ENCODE assay signal across 2 cellular contexts in genomic region chr2:29254-29653, GRCh38.
TF ChIP-seq lines count a peak whose summit lies in the region.

No MANE protein-coding gene starts in this region.

TF ChIP-seq in liver, 16 proteins besides CTCF, POLR2A, EP300 and RAD21 (continued from another document):
- TF ChIP-seq REST (IDR thresholded peaks at IDR 0.05) (peak; percentile 19), TAF1 (conservative IDR thresholded peaks at IDR 0.05) (no peak), FOXA1 (IDR thresholded peaks at IDR 0.05) (no peak), GABPA (IDR thresholded peaks at IDR 0.05 in 1 of 2, conservative IDR thresholded peaks at IDR 0.05 in 1 of 2) (no peak), FOXA2 (IDR thresholded peaks at IDR 0.05) (peak; percentile 63), SP1 (IDR thresholded peaks at IDR 0.05) (peak; percentile 26), HNF4A (conservative IDR thresholded peaks at IDR 0.05) (peak; percentile 22 to 33), YY1 (IDR thresholded peaks at IDR 0.05) (peak; percentile 49), RXRA (IDR thresholded peaks at IDR 0.05) (peak; percentile 32 to 39)
- TF ChIP-seq, protein P1, sequence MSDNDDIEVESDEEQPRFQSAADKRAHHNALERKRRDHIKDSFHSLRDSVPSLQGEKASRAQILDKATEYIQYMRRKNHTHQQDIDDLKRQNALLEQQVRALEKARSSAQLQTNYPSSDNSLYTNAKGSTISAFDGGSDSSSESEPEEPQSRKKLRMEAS (IDR thresholded peaks at IDR 0.05): no peak

TF ChIP-seq in HepG2, 621 proteins besides CTCF, POLR2A, EP300 and RAD21 (continued from another document):
- TF ChIP-seq ZSCAN5A (CRISPR knock-in tag; IDR thresholded peaks at IDR 0.05; ENCODE audit: borderline replicate concordance): no peak
- TF ChIP-seq ZBTB38 (CRISPR knock-in tag; IDR thresholded peaks at IDR 0.05): no peak
